Comparison of ENCODE assay signal across 8 cellular contexts in genomic region chr7:87152112-87152896, GRCh38. TPM values are rescaled to one million over a fixed set of nuclear protein-coding genes. Genes with fewer than 3 reads are reported as not detected.
DNase-seq lines count a peak whose midpoint lies in the region; ATAC-seq and TF ChIP-seq lines count a peak whose summit lies in the region.

TSS of gene DMTF1 (plus strand) at chr7:87152453. CDS start at chr7:87164942, 12,489 bp downstream.

- POLR2A ChIA-PET in GM10248 (lab: Yijun Ruan, JAX): interaction anchor here (0.6 to 1.6 kb wide), 10 partner anchors 8 to 1061 kb away, joined by 3 to 15 read pairs (median 4); partner anchors contain the start of gene TMEM243

- H3K4me2 ChIP-seq in osteoblast (ENCODE audit: insufficient read depth, low read length): peak within 1 kb of the TSS; percentile 94

- peak within 1 kb of the TSS; percentile 99 for H3K27ac Mint-ChIP-seq in activated naive CD8-positive, alpha-beta T cell
- H3K27ac Mint-ChIP-seq in glutamatergic neuron (ENCODE audit: unreplicated experiment): peak within 1 kb of the TSS; percentile 98

- no peaks in the 10 kb centered on the region for H3K36me3 ChIP-seq in osteoblast (ENCODE audit: insufficient read depth, low read length)
- H3K36me3 ChIP-seq in thoracic aorta: no peaks in the 10 kb centered on the region

- H3K4me1 Mint-ChIP-seq in activated naive CD8-positive, alpha-beta T cell (ENCODE audit: low read depth): peaks cover 46% of the 10 kb centered on the region
- peaks cover 18% of the 10 kb centered on the region for H3K4me1 Mint-ChIP-seq in glutamatergic neuron (ENCODE audit: low read depth, unreplicated experiment)

- CTCF ChIA-PET in GM10248 (lab: Yijun Ruan, JAX): interaction anchor here (0.9 to 10.6 kb wide), 17 partner anchors 11 to 255 kb away, joined by 3 to 130 read pairs (median 4); partner anchors contain the start of gene ELAPOR2

- peak within 1 kb of the TSS; percentile 84 for H3K27ac ChIP-seq in osteoblast (ENCODE audit: low read depth, low read length)
- H3K27ac ChIP-seq in thoracic aorta: peak within 1 kb of the TSS; percentile 98

- TF ChIP-seq CTCF in GM10248 (IDR thresholded peaks at IDR 0.05; ENCODE audit: control extremely low read depth, extremely low read depth, low read depth, missing control alignments) (no peak), glutamatergic neuron (IDR thresholded peaks at IDR 0.05; ENCODE audit: partially characterized antibody, unreplicated experiment) (no peak), osteoblast (IDR thresholded peaks at IDR 0.05; ENCODE audit: extremely low read depth, low read depth, low read length) (no peak), thoracic aorta (IDR thresholded peaks at IDR 0.05) (no peak)

- no peaks in the 10 kb centered on the region for H3K9me3 Mint-ChIP-seq in activated naive CD8-positive, alpha-beta T cell (ENCODE audit: low read depth)
- H3K9me3 Mint-ChIP-seq in glutamatergic neuron (ENCODE audit: unreplicated experiment): peaks cover 12% of the 10 kb centered on the region

- H3K4me3 Mint-ChIP-seq in activated naive CD8-positive, alpha-beta T cell: peak within 1 kb of the TSS; percentile 97
- peak within 1 kb of the TSS; percentile 95 for H3K4me3 Mint-ChIP-seq in glutamatergic neuron (ENCODE audit: unreplicated experiment)

- H3K36me3 Mint-ChIP-seq in activated naive CD8-positive, alpha-beta T cell: peaks cover 4% of the 10 kb centered on the region
- no peaks in the 10 kb centered on the region for H3K36me3 Mint-ChIP-seq in glutamatergic neuron (ENCODE audit: unreplicated experiment)

- H3K9me3 ChIP-seq in osteoblast (ENCODE audit: low read depth, low read length) (no peaks in the 10 kb centered on the region), thoracic aorta (no peaks in the 10 kb centered on the region)

- ATAC-seq in HG02623 (IDR thresholded peaks at IDR 0.05; ENCODE audit: unreplicated experiment) (peak; percentile 81), thoracic aorta (ENCODE audit: insufficient number of reproducible peaks, low FRiP score, low read depth) (peak; percentile 94)

- H3K4me1 ChIP-seq in osteoblast (ENCODE audit: insufficient read depth, low read length): peaks cover 41% of the 10 kb centered on the region
- H3K4me1 ChIP-seq in thoracic aorta (ENCODE audit: control insufficient read depth in 1 of 2, low read depth in 2 of 2): peaks cover 30 to 40% of the 10 kb centered on the region in 2 donors

- H3K27me3 ChIP-seq in osteoblast (ENCODE audit: insufficient read depth, low read length) (no peaks in the 10 kb centered on the region), thoracic aorta (replicated peaks; ENCODE audit: insufficient read depth) (no peaks in the 10 kb centered on the region)

- DNase-seq in GM10248 (ENCODE audit: extremely low spot score) (peak; percentile 93), NCI-H1105 (lab: John Stamatoyannopoulos, UW) (peak; percentile 93), SKM-1 treated with dmso at 0.1 percent for 144 hours (lab: John Stamatoyannopoulos, UW; ENCODE audit: unreplicated experiment) (peak; percentile 88), glutamatergic neuron (peak; percentile 94), osteoblast (ENCODE audit: insufficient read length, low spot score, missing footprints) (peak; percentile 96), thoracic aorta (ENCODE audit: low spot score) (peak; percentile 87)

- peaks cover 43% of the 10 kb centered on the region for H3K79me2 ChIP-seq in osteoblast (ENCODE audit: insufficient read depth, low read length)

- peak within 1 kb of the TSS; percentile 98 for H2AFZ ChIP-seq in osteoblast (ENCODE audit: low read length)

- peak within 1 kb of the TSS; percentile 90 for H3K4me3 ChIP-seq in osteoblast (ENCODE audit: insufficient read depth, low read length)
- H3K4me3 ChIP-seq in thoracic aorta: peak within 1 kb of the TSS; percentile 89

- peaks cover 24% of the 10 kb centered on the region for H4K20me1 ChIP-seq in osteoblast (ENCODE audit: insufficient read depth, low read length)

- no peaks in the 10 kb centered on the region for H3K27me3 Mint-ChIP-seq in activated naive CD8-positive, alpha-beta T cell
- peaks cover 10% of the 10 kb centered on the region for H3K27me3 Mint-ChIP-seq in glutamatergic neuron (ENCODE audit: unreplicated experiment)

RNA-seq across cellular contexts. Expression of gene DMTF1, which starts in this region (rescaled TPM):
- total RNA-seq in glutamatergic neuron (ENCODE audit: unreplicated experiment) (168 TPM), osteoblast (70.6 and 77.5 TPM in 2 replicates), thoracic aorta (100 to 1,000 TPM; 108 to 172 TPM)

Comparison
In these comparisons a context has a peak if more than half of its experiments do, and no peak if none do; other contexts are left out.
1. Peak in every context shown above with its lines: DNase-seq, ATAC-seq, H3K4me3 ChIP-seq and H3K27ac ChIP-seq.